ENCODE assay signal across 12 cellular contexts in genomic region chr13:114127473-114128347, GRCh38. TPM values are rescaled to one million over a fixed set of nuclear protein-coding genes. Genes with fewer than 3 reads are reported as not detected.
A peak's percentile ranks its signal among the peaks of the same experiment; 100 is the strongest.
DNase-seq lines count a peak whose midpoint lies in the region; ATAC-seq, FAIRE-seq and TF ChIP-seq lines count a peak whose summit lies in the region.
"Had no signal": no experiment of that assay in that cellular context is flagged by ENCODE, and none has a peak within 500 bp of the region (broad histone marks: within the 10 kb centered on the region; RNA-seq: fewer than 3 reads in every experiment).

No MANE protein-coding gene starts in this region.

- H3K4me2 ChIP-seq in K562 (ENCODE audit: insufficient read depth, low read length) = peak overlapping the region; percentile 91; the same call in 1 of the 2 replicates

- H3K27me3 Mint-ChIP-seq in MCF 10A (ENCODE audit: insufficient read depth, unreplicated experiment) = no peaks in the 10 kb centered on the region
- H3K27me3 Mint-ChIP-seq in mesothelial cell of epicardium (ENCODE audit: low read depth) = peaks cover 28% of the 10 kb centered on the region

- H3K27ac Mint-ChIP-seq in MCF 10A (ENCODE audit: low read depth, unreplicated experiment) = no peak overlapping the region
- peak overlapping the region; percentile 12 for H3K27ac Mint-ChIP-seq in mesothelial cell of epicardium

- CTCF ChIA-PET in MCF 10A (lab: Yijun Ruan, JAX) (interaction anchor here (0.7 kb wide), 1 partner anchor 1222 kb away, joined by 3 read pairs; no protein-coding TSS in a partner anchor), K562 (lab: Yijun Ruan, JAX; ENCODE audit: low intra/inter-chr PET ratio) (no interaction called here)

- FAIRE-seq in K562 (lab: Jason Lieb, UNC) (peak; percentile 68), urothelium cell line (lab: Jason Lieb, UNC) (peak; percentile 23)

- H3K9me3 Mint-ChIP-seq in MCF 10A (ENCODE audit: unreplicated experiment) = no peaks in the 10 kb centered on the region
- H3K9me3 Mint-ChIP-seq in mesothelial cell of epicardium = no peaks in the 10 kb centered on the region

- peaks cover 91% of the 10 kb centered on the region for H3K79me2 ChIP-seq in K562 (ENCODE audit: control insufficient read depth, insufficient read depth, low read length)

- no peak for TF ChIP-seq CTCF in breast epithelium (IDR thresholded peaks at IDR 0.05)
- no peak for TF ChIP-seq CTCF in MCF 10A (IDR thresholded peaks at IDR 0.05; ENCODE audit: unreplicated experiment)
- no peak for TF ChIP-seq CTCF in K562 (IDR thresholded peaks at IDR 0.05 in 2 of 3, conservative IDR thresholded peaks at IDR 0.05 in 1 of 3; ENCODE audit: insufficient read depth in 2 of 3, low read depth in 1 of 3, low read length in 3 of 3)
- TF ChIP-seq CTCF in mesothelial cell of epicardium (IDR thresholded peaks at IDR 0.05; ENCODE audit: unreplicated experiment) = no peak

- no peaks in the 10 kb centered on the region for H3K9me3 ChIP-seq in breast epithelium
- no peaks in the 10 kb centered on the region for H3K9me3 ChIP-seq in K562 (replicated peaks; ENCODE audit: control insufficient read depth, insufficient read depth, low read depth, low read length)
- H3K9me3 ChIP-seq: BE2C had no signal

- H3K36me3 ChIP-seq in breast epithelium (no peaks in the 10 kb centered on the region), K562 (ENCODE audit: control insufficient read depth, insufficient read depth, low read length) (no peaks in the 10 kb centered on the region)
- H3K36me3 ChIP-seq: BE2C had no signal

- 46% methylated on average over 10 of the region's 15 CpGs for WGBS in K562 (ENCODE audit: insufficient coverage, low coverage, missing lambda C conversion rate)

- peak overlapping the region; percentile 65 to 80 for H3K27ac ChIP-seq in breast epithelium
- H3K27ac ChIP-seq in K562 (ENCODE audit: extremely low read depth, low read depth, low read length) = peak overlapping the region; percentile 80; the same call in 2 of the 3 replicates

- POLR2A ChIA-PET in MCF 10A (lab: Yijun Ruan, JAX) = interaction anchor here (1.2 kb wide), 1 partner anchor 62 kb away, joined by 4 read pairs; no protein-coding TSS in a partner anchor
- POLR2A ChIA-PET in K562 (lab: Yijun Ruan, JAX) = interaction anchor here (0.6 to 1.6 kb wide), 5 partner anchors 13 to 101 kb away, joined by 3 to 6 read pairs (median 4); no protein-coding TSS in a partner anchor

- H3K27me3 ChIP-seq in breast epithelium (no peaks in the 10 kb centered on the region), K562 (ENCODE audit: control insufficient read depth in 2 of 2, insufficient read depth in 2 of 2, low read length in 2 of 2) (no peaks in the 10 kb centered on the region)
- H3K27me3 ChIP-seq: BE2C had no signal

- no peaks in the 10 kb centered on the region for H4K20me1 ChIP-seq in K562 (replicated peaks; ENCODE audit: control insufficient read depth, insufficient read depth, low read length)

- H3K4me3 ChIP-seq in breast epithelium (peak overlapping the region in 1 of 3 donors; percentile 55), K562 (no peak overlapping the region)

- TF ChIP-seq RAD21 in K562 (CRISPR knock-in tag; conservative IDR thresholded peaks at IDR 0.05 in 1 of 2, IDR thresholded peaks at IDR 0.05 in 1 of 2) = no peak

- no peak overlapping the region for H2AFZ ChIP-seq in K562 (ENCODE audit: low read depth, low read length)

- peaks cover 26% of the 10 kb centered on the region for H3K4me1 Mint-ChIP-seq in MCF 10A (ENCODE audit: insufficient read depth, unreplicated experiment)
- H3K4me1 Mint-ChIP-seq in mesothelial cell of epicardium = peaks cover 36% of the 10 kb centered on the region

- TF ChIP-seq POLR2A in breast epithelium (IDR thresholded peaks at IDR 0.05) = no peak
- no peak for TF ChIP-seq POLR2A in K562 (conservative IDR thresholded peaks at IDR 0.05)

- DNase-seq in breast epithelium (ENCODE audit: low spot score in 2 of 2) (no peak), MCF 10A (ENCODE audit: unreplicated experiment) (no peak), K562 (ENCODE audit: extremely low read depth in 1 of 4, low spot score in 3 of 4) (no peak), mesothelial cell of epicardium (ENCODE audit: low spot score in 2 of 2, unreplicated experiment in 2 of 2) (no peak), urothelium cell line (ENCODE audit: low spot score) (no peak), EL (no peak), Kasumi-1 (lab: John Stamatoyannopoulos, UW) (no peak)
- DNase-seq: amygdala, BE2C had no signal

- TF ChIP-seq EP300 in K562 (IDR thresholded peaks at IDR 0.05; ENCODE audit: low read length) = no peak

- peaks cover 10% of the 10 kb centered on the region for H3K36me3 Mint-ChIP-seq in MCF 10A (ENCODE audit: insufficient read depth, unreplicated experiment)
- no peaks in the 10 kb centered on the region for H3K36me3 Mint-ChIP-seq in mesothelial cell of epicardium

- BruUV-seq in MCF 10A (replicated peaks; lab: Mats Ljungman, UMichigan) (no TSS peak), K562 (replicated peaks; lab: Mats Ljungman, UMichigan) (no TSS peak)

- ATAC-seq in K562 (no peak), GM18502 (IDR thresholded peaks at IDR 0.05; ENCODE audit: poor library complexity, unreplicated experiment) (no peak)

- peaks cover 6% of the 10 kb centered on the region in 2 donors for H3K4me1 ChIP-seq in breast epithelium
- H3K4me1 ChIP-seq in K562 (replicated peaks in 1 of 2; ENCODE audit: control insufficient read depth in 2 of 2, insufficient read depth in 2 of 2, low read length in 2 of 2) = peaks cover 34 to 83% of the 10 kb centered on the region in 2 experiments

- in situ Hi-C loops in K562 (cut with MboI) = no loop called here

- intact Hi-C loops in breast epithelium (cut with DNase I; ENCODE audit: low total_unique reads) (no loop called here), MCF 10A (cut with micrococcal nuclease) (no loop called here), K562 (cut with micrococcal nuclease) (loop anchor here (2.0 kb wide), 1 partner anchor 63 kb away; no protein-coding TSS in a partner anchor)

- H3K9me1 ChIP-seq in K562 (ENCODE audit: control insufficient read depth, insufficient read depth, low read length) = no peaks in the 10 kb centered on the region

- H3K4me3 Mint-ChIP-seq in MCF 10A (ENCODE audit: unreplicated experiment) = no peak overlapping the region
- no peak overlapping the region for H3K4me3 Mint-ChIP-seq in mesothelial cell of epicardium

- peak overlapping the region; percentile 64 to 65; a peak in 3 of 4 replicates for H3K9ac ChIP-seq in K562 (ENCODE audit: insufficient read depth in 1 of 2, low read depth in 2 of 2, low read length in 2 of 2)

RNA-seq across cellular contexts. Expression of gene RASA3, which starts 4.7 kb away (rescaled TPM):
- total RNA-seq in breast epithelium = 10 to 100 TPM; 14.2 to 54.9 (median 31.5) TPM
- 9.1 and 12.1 TPM in 2 replicates for total RNA-seq in MCF 10A (2022)
- total RNA-seq in K562 (2011; cell fraction: chromatin; rRNA removed; ENCODE audit: low replicate concordance) = 25.3 and 38.4 TPM in 2 replicates
- total RNA-seq in K562 (2011; cell fraction: nucleolus; rRNA removed) = 14.7 and 16.1 TPM in 2 replicates
- 13.4 and 15.3 TPM in 2 replicates for total RNA-seq in K562 (2011; cell fraction: nucleoplasm; rRNA removed)
- 15.3 and 17.8 TPM in 2 replicates for total RNA-seq in K562 (2014; rRNA removed)
- total RNA-seq in K562 (2014; rRNA removed; fragmentation: Illumina TruSeq; extraction: Trizol) = 9.6 and 10.7 TPM in 2 replicates
- total RNA-seq in K562 (2015; rRNA removed; fragmentation: Illumina TruSeq; extraction: Trizol) = 12.9 and 13.7 TPM in 2 replicates
- total RNA-seq in K562 (2021) = 21.4 and 25.3 TPM in 2 replicates
- polyA plus RNA-seq in K562 (2011; rRNA removed) = 14.1 and 14.4 TPM in 2 replicates
- polyA plus RNA-seq in K562 (2011; cell fraction: cytosol; rRNA removed) = 14.1 and 18.5 TPM in 2 replicates
- polyA plus RNA-seq in K562 (2011; cell fraction: nucleus; rRNA removed) = 16.6 and 21.7 TPM in 2 replicates
- 17.5 and 23.4 TPM in 2 replicates for polyA plus RNA-seq in K562 (2012)
- polyA plus RNA-seq in K562 (2014; fragmentation: Illumina TruSeq; extraction: Trizol) = 17.3 and 19.7 TPM in 2 replicates
- 1 to 10 TPM in 1 of 2 experiments, under 1 TPM in 1; 0.72 to 1.2 TPM for polyA plus RNA-seq in K562 (2014; fragmentation: Nextera tagmentation; extraction: Ambion mirVana)
- polyA plus RNA-seq in K562 (2014; rRNA removed) = 19.1 and 21.9 TPM in 2 replicates
- polyA minus RNA-seq in K562 (2011; rRNA and poly(A)+ RNA removed) = 10.5 and 13.0 TPM in 2 replicates
- 10.9 and 12.9 TPM in 2 replicates for polyA minus RNA-seq in K562 (2011; cell fraction: cytosol; rRNA and poly(A)+ RNA removed)
- 6.3 and 8.4 TPM in 2 replicates for polyA minus RNA-seq in K562 (2011; cell fraction: nucleus; rRNA and poly(A)+ RNA removed)
- total RNA-seq in mesothelial cell of epicardium = 13.5 to 14.6 TPM (median 13.7 TPM) in 3 replicates

RNA-seq across cellular contexts. Expression of gene CFAP97D2, which starts 51.3 kb away (rescaled TPM):
- not detected for total RNA-seq in breast epithelium
- not detected in 2 replicates for total RNA-seq in MCF 10A (2022)
- not detected in 2 replicates for total RNA-seq in K562 (2011; cell fraction: chromatin; rRNA removed; ENCODE audit: low replicate concordance)
- total RNA-seq in K562 (2011; cell fraction: nucleolus; rRNA removed) = not detected in 2 replicates
- not detected in 2 replicates for total RNA-seq in K562 (2011; cell fraction: nucleoplasm; rRNA removed)
- total RNA-seq in K562 (2014; rRNA removed) = not detected in 2 replicates
- not detected in 2 replicates for total RNA-seq in K562 (2014; rRNA removed; fragmentation: Illumina TruSeq; extraction: Trizol)
- total RNA-seq in K562 (2015; rRNA removed; fragmentation: Illumina TruSeq; extraction: Trizol) = not detected in 2 replicates
- not detected in 2 replicates for total RNA-seq in K562 (2021)
- not detected in 2 replicates for polyA plus RNA-seq in K562 (2011; rRNA removed)
- polyA plus RNA-seq in K562 (2011; cell fraction: cytosol; rRNA removed) = not detected in 2 replicates
- polyA plus RNA-seq in K562 (2011; cell fraction: nucleus; rRNA removed) = not detected in 2 replicates
- 0.07 and 0.40 TPM in 2 replicates for polyA plus RNA-seq in K562 (2012)
- polyA plus RNA-seq in K562 (2014; fragmentation: Illumina TruSeq; extraction: Trizol) = not detected in 2 replicates
- polyA plus RNA-seq in K562 (2014; fragmentation: Nextera tagmentation; extraction: Ambion mirVana) = not detected
- not detected in 2 replicates for polyA plus RNA-seq in K562 (2014; rRNA removed)
- polyA minus RNA-seq in K562 (2011; rRNA and poly(A)+ RNA removed) = not detected in 2 replicates
- polyA minus RNA-seq in K562 (2011; cell fraction: cytosol; rRNA and poly(A)+ RNA removed) = not detected in 2 replicates
- polyA minus RNA-seq in K562 (2011; cell fraction: nucleus; rRNA and poly(A)+ RNA removed) = not detected in 2 replicates
- total RNA-seq in mesothelial cell of epicardium = not detected in 3 replicates
- total RNA-seq: HT1080, NCI-H460 had no signal
